ENCODE assay signal across 9 cellular contexts in the genomic region with DNA sequence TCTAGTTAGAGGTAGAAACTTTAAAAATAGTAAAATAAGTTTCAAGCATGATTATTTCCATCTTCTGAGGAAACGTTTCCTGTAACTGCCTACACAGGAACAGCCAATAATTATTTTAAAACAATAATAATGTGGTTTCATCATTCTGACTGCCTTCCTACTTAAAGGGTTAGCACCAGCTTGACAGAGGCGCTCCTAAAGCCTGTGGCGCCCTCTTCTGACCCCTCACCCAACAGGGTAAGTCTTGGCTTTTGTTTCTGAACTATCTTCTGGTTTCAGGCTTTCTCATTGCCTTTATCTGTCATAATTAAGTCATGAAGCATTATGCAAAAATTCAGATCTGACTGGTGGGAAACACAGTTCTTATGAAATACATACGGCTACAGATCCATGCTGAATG.
DNase-seq lines count a peak whose midpoint lies in the region; ATAC-seq, FAIRE-seq and TF ChIP-seq lines count a peak whose summit lies in the region.
"Had no signal": no experiment of that assay in that cellular context is flagged by ENCODE, and none has a peak within 500 bp of the region (broad histone marks: within the 10 kb centered on the region; RNA-seq: fewer than 3 reads in every experiment).

No MANE protein-coding gene starts in this region.

- no peak for TF ChIP-seq POLR2A in GM12878 (IDR thresholded peaks at IDR 0.05; ENCODE audit: low read depth, low read length)

- peak; percentile 74 to 91 (median 74); a peak in 5 of 6 replicates for TF ChIP-seq CTCF in GM12878 (IDR thresholded peaks at IDR 0.05 in 2 of 3, conservative IDR thresholded peaks at IDR 0.05 in 1 of 3; ENCODE audit: control insufficient read depth in 2 of 3, extremely low read depth in 1 of 3, insufficient read depth in 1 of 3, low read depth in 3 of 3, low read length in 3 of 3)
- TF ChIP-seq CTCF in neural crest cell (conservative IDR thresholded peaks at IDR 0.05): peak; percentile 35

- no peaks in the 10 kb centered on the region for H3K36me3 Mint-ChIP-seq in T-helper 2 cell treated with Interferon-gamma antibody and Interleukin-4, amounts not matched to agents 5 μg/mL and 100 μg/mL, for 36 hours (ENCODE audit: low read depth)
- H3K36me3 Mint-ChIP-seq in neural crest cell (ENCODE audit: low read depth): no peaks in the 10 kb centered on the region

- no peak overlapping the region for H3K27ac ChIP-seq in GM12878 (ENCODE audit: control insufficient read depth, insufficient read depth)

- H3K9me3 Mint-ChIP-seq in T-helper 2 cell treated with Interferon-gamma antibody and Interleukin-4, amounts not matched to agents 5 μg/mL and 100 μg/mL, for 36 hours: no peaks in the 10 kb centered on the region
- peaks cover 10% of the 10 kb centered on the region for H3K9me3 Mint-ChIP-seq in neural crest cell

- intact Hi-C loops in GM12878 (cut with micrococcal nuclease; ENCODE audit: unreplicated experiment): loop anchor here (1.0 to 5.0 kb wide), 8 partner anchors 11 to 715 kb away; no protein-coding TSS in a partner anchor

- RAD21 ChIA-PET in GM12878 (lab: Charles Lee; ENCODE audit: unreplicated experiment): interaction anchor here (0.8 to 4.5 kb wide), 25 partner anchors 8 to 716 kb away, joined by 3 to 44 read pairs (median 3); partner anchors contain the start of gene GPR174

- no peaks in the 10 kb centered on the region for H3K27me3 Mint-ChIP-seq in T-helper 2 cell treated with Interferon-gamma antibody and Interleukin-4, amounts not matched to agents 5 μg/mL and 100 μg/mL, for 36 hours (ENCODE audit: low read depth)
- no peaks in the 10 kb centered on the region for H3K27me3 Mint-ChIP-seq in neural crest cell (ENCODE audit: low read depth)

- POLR2A ChIA-PET in GM12878 (lab: Charles Lee): interaction anchor here (1.0 to 1.5 kb wide), 2 partner anchors 118 to 347 kb away, joined by 3 to 4 read pairs; no protein-coding TSS in a partner anchor

- H3K4me2 ChIP-seq in GM12878 (ENCODE audit: control insufficient read depth, insufficient read depth): no peak overlapping the region

- H3K4me3 ChIP-seq in GM12878: no peak overlapping the region

- no peak overlapping the region for H3K9ac ChIP-seq in GM12878 (ENCODE audit: control insufficient read depth, insufficient read depth, low read length)

- H3K4me3 Mint-ChIP-seq in T-helper 2 cell treated with Interferon-gamma antibody and Interleukin-4, amounts not matched to agents 5 μg/mL and 100 μg/mL, for 36 hours: no peak overlapping the region
- H3K4me3 Mint-ChIP-seq in neural crest cell: no peak overlapping the region

- H2AFZ ChIP-seq in GM12878 (ENCODE audit: control insufficient read depth, low read depth, low read length): no peak overlapping the region

- in situ Hi-C loops in GM12878 (cut with MboI): loop anchor here (25.0 kb wide), 1 partner anchor 708 kb away; no protein-coding TSS in a partner anchor

- no peaks in the 10 kb centered on the region for H3K36me3 ChIP-seq in GM12878 (ENCODE audit: control insufficient read depth in 2 of 2, insufficient read depth in 2 of 2, low read length in 1 of 2)

- 0% methylated on average over 4 of the region's 4 CpGs for WGBS in GM12878 (ENCODE audit: insufficient coverage, insufficient replicate concordance, low lambda C conversion rate, missing lambda C conversion rate)

- SMC1A ChIA-PET in GM12878 (lab: Charles Lee; ENCODE audit: uncharacterized antibody, unreplicated experiment): interaction anchor here (0.7 to 4.9 kb wide), 23 partner anchors 12 to 715 kb away, joined by 3 to 36 read pairs (median 3); no protein-coding TSS in a partner anchor

- ATAC-seq in HG03095 (IDR thresholded peaks at IDR 0.05; ENCODE audit: unreplicated experiment): peak; percentile 90
- peak; percentile 99 for ATAC-seq in GM12878

- H3K27me3 ChIP-seq in GM12878 (replicated peaks in 1 of 2; ENCODE audit: control insufficient read depth in 2 of 2, insufficient read depth in 2 of 2, low read length in 1 of 2): no peaks in the 10 kb centered on the region

- H3K79me2 ChIP-seq in GM12878 (ENCODE audit: control insufficient read depth, insufficient read depth, low read length): no peaks in the 10 kb centered on the region

- H3K4me1 Mint-ChIP-seq in T-helper 2 cell treated with Interferon-gamma antibody and Interleukin-4, amounts not matched to agents 5 μg/mL and 100 μg/mL, for 36 hours (ENCODE audit: low read depth): peaks cover 21% of the 10 kb centered on the region
- H3K4me1 Mint-ChIP-seq in neural crest cell: no peaks in the 10 kb centered on the region

- no TSS peak for BruUV-seq in GM12878 (replicated peaks; lab: Mats Ljungman, UMichigan)

- FAIRE-seq in GM12878 (lab: Jason Lieb, UNC): peak; percentile 94
- FAIRE-seq: bronchial epithelial cell had no signal

- TF ChIP-seq RAD21 in GM12878 (IDR thresholded peaks at IDR 0.05; ENCODE audit: insufficient read depth, low read depth, low read length): peak; percentile 97

- peak; percentile 46 for DNase-seq in NK-92 treated with Interleukin-12 subunit alpha and Interleukin-12 subunit beta, amount 100 ng/mL, for 24 hours (lab: John Stamatoyannopoulos, UW)
- DNase-seq in NK-92 (lab: John Stamatoyannopoulos, UW; ENCODE audit: unreplicated experiment) (no peak), GM12878 (ENCODE audit: low read depth, low spot score) (peak; percentile 63), neural crest cell (ENCODE audit: low read depth, low spot score) (no peak), NCI-H345 treated with DMSO at 0.1 percent for 48 hours (lab: John Stamatoyannopoulos, UW; ENCODE audit: unreplicated experiment) (no peak), NCI-H446 treated with DMSO at 0.1 percent for 48 hours (lab: John Stamatoyannopoulos, UW) (no peak)
- peak; percentile 62 for DNase-seq in T-helper 2 cell treated with Interferon-gamma antibody and Interleukin-4, amounts not matched to agents 5 μg/mL and 100 μg/mL, for 36 hours (ENCODE audit: low spot score)

- H3K27ac Mint-ChIP-seq in T-helper 2 cell treated with Interferon-gamma antibody and Interleukin-4, amounts not matched to agents 5 μg/mL and 100 μg/mL, for 36 hours: no peak overlapping the region
- no peak overlapping the region for H3K27ac Mint-ChIP-seq in neural crest cell (ENCODE audit: unreplicated experiment)

- CTCF ChIA-PET in GM12878 (lab: Yijun Ruan, JAX): interaction anchor here (0.8 to 3.7 kb wide), 19 partner anchors 8 to 715 kb away, joined by 3 to 25 read pairs (median 4); partner anchors contain the start of genes GPR174 and P2RY10

- H4K20me1 ChIP-seq in GM12878 (ENCODE audit: control insufficient read depth, insufficient read depth): no peaks in the 10 kb centered on the region

- TF ChIP-seq EP300 in GM12878 (IDR thresholded peaks at IDR 0.05; ENCODE audit: borderline replicate concordance in 1 of 2, control insufficient read depth in 1 of 2, low read depth in 2 of 2, low read length in 2 of 2): no peak

- H3K9me3 ChIP-seq in GM12878 (replicated peaks; ENCODE audit: control insufficient read depth, insufficient read depth, low read length): no peaks in the 10 kb centered on the region

- H3K4me1 ChIP-seq in GM12878 (ENCODE audit: control insufficient read depth, insufficient read depth, low read length): no peaks in the 10 kb centered on the region

TF ChIP-seq in GM12878, 131 proteins besides CTCF, POLR2A, EP300 and RAD21 (continues in another document):
- TF ChIP-seq HSF1 (IDR thresholded peaks at IDR 0.05; ENCODE audit: low read depth, low read length) (no peak), MEF2A (IDR thresholded peaks at IDR 0.05; ENCODE audit: insufficient read depth, low read depth, low read length) (peak; percentile 75), NRF1 (conservative IDR thresholded peaks at IDR 0.05; ENCODE audit: low read depth, low read length) (no peak), TBL1XR1 (IDR thresholded peaks at IDR 0.05; ENCODE audit: low read depth, low read length) (no peak), IKZF2 (IDR thresholded peaks at IDR 0.05) (0 out of 4 replicates have a peak, but pooled peaks of 1 of the 2 experiments have one; percentile 14), FOXM1 (IDR thresholded peaks at IDR 0.05; ENCODE audit: low read depth, low read length) (peak; percentile 70), MYC (IDR thresholded peaks at IDR 0.05; ENCODE audit: insufficient read depth, insufficient read length, insufficient replicate concordance, low read length, severe bottlenecking) (no peak), SUPT20H (IDR thresholded peaks at IDR 0.05; ENCODE audit: borderline replicate concordance, control insufficient read depth, low read depth, low read length) (no peak), MTA2 (IDR thresholded peaks at IDR 0.05; ENCODE audit: low read depth) (peak; percentile 43), POLR2AphosphoS2 (IDR thresholded peaks at IDR 0.05; ENCODE audit: low read depth, low read length) (no peak), ZNF384 (IDR thresholded peaks at IDR 0.05; ENCODE audit: borderline replicate concordance, low read depth, low read length) (no peak), MYB (IDR thresholded peaks at IDR 0.05; ENCODE audit: borderline replicate concordance, low read depth, low read length) (no peak), PML (IDR thresholded peaks at IDR 0.05; ENCODE audit: low read length) (no peak), FOS (IDR thresholded peaks at IDR 0.05; ENCODE audit: borderline replicate concordance, extremely low read depth, insufficient read length) (no peak), PAX8 (IDR thresholded peaks at IDR 0.05) (no peak), ETV6 (conservative IDR thresholded peaks at IDR 0.05 in 1 of 2, IDR thresholded peaks at IDR 0.05 in 1 of 2; ENCODE audit: borderline replicate concordance in 1 of 2, low read depth in 1 of 2) (peak in 1 of 2 experiments; percentile 63; a peak in 1 of 4 replicates), BMI1 (IDR thresholded peaks at IDR 0.05; ENCODE audit: borderline replicate concordance) (no peak), RUNX3 (IDR thresholded peaks at IDR 0.05; ENCODE audit: low read length) (peak; percentile 71)

Comparison
In these comparisons a context has a peak if more than half of its experiments do, and no peak if none do; other contexts are left out.
1. DNase-seq: peak in NK-92 treated with Interleukin-12 subunit alpha and Interleukin-12 subunit beta, amount 100 ng/mL, for 24 hours (single experiment), T-helper 2 cell treated with Interferon-gamma antibody and Interleukin-4, amounts not matched to agents 5 μg/mL and 100 μg/mL, for 36 hours (single experiment) and GM12878 (single experiment); none in NK-92 (single experiment), neural crest cell (single experiment), NCI-H345 treated with DMSO at 0.1 percent for 48 hours (single experiment) and NCI-H446 treated with DMSO at 0.1 percent for 48 hours (single experiment).